23 cellular contexts compared by ENCODE assay signal in genomic region chr19:35753634-35754364, GRCh38. TPM values are rescaled to one million over a fixed set of nuclear protein-coding genes. Genes with fewer than 3 reads are reported as not detected.
A peak's percentile ranks its signal among the peaks of the same experiment; 100 is the strongest.
DNase-seq lines count a peak whose midpoint lies in the region; ATAC-seq and TF ChIP-seq lines count a peak whose summit lies in the region.
"Had no signal": no experiment of that assay in that cellular context is flagged by ENCODE, and none has a peak within 500 bp of the region (broad histone marks: within the 10 kb centered on the region; RNA-seq: fewer than 3 reads in every experiment).

No MANE protein-coding gene starts in this region.

- no peaks in the 10 kb centered on the region for H3K36me3 Mint-ChIP-seq in glutamatergic neuron (ENCODE audit: unreplicated experiment)

- H3K4me1 Mint-ChIP-seq in glutamatergic neuron (ENCODE audit: low read depth, unreplicated experiment), result peaks cover 15% of the 10 kb centered on the region

- ATAC-seq in Right ventricle myocardium inferior (no peak), left cardiac atrium (no peak), heart right ventricle (no peak), left lobe of liver (no peak), GM21723 (IDR thresholded peaks at IDR 0.05; ENCODE audit: unreplicated experiment) (no peak)
- ATAC-seq: stimulated activated effector memory CD8-positive, alpha-beta T cell treated with anti-CD3 and anti-CD28 coated beads, Interleukin-12 subunit alpha, Interleukin-12 subunit beta, amount 100 ng/mL, for 72 hours had no signal

- no peak overlapping the region for H3K27ac Mint-ChIP-seq in glutamatergic neuron (ENCODE audit: unreplicated experiment)
- H3K27ac Mint-ChIP-seq: activated B cell treated with CpG ODN at 0.5 μM for 24 hours; activated CD4-positive, alpha-beta memory T cell treated with anti-CD3 and anti-CD28 coated beads, Interleukin-2, amount 10 ng/mL, durations not matched to agents 7 days and 5 days; stimulated activated effector memory CD8-positive, alpha-beta T cell treated with anti-CD3 and anti-CD28 coated beads, Interleukin-12 subunit alpha, Interleukin-12 subunit beta, amount 100 ng/mL, for 72 hours had no signal

- DNase-seq in Right ventricle myocardium inferior (ENCODE audit: missing footprints), result peak; percentile 63
- no peak for DNase-seq in left cardiac atrium
- DNase-seq in heart right ventricle, result no peak
- no peak for DNase-seq in stimulated activated CD4-positive, alpha-beta T cell treated with anti-CD3 and anti-CD28 coated beads, Interleukin-1b, Interleukin-23, amount 100 ng/mL, for 48 hours
- no peak for DNase-seq in left lobe of liver (ENCODE audit: low spot score)
- DNase-seq in glutamatergic neuron, result no peak
- DNase-seq: activated B cell treated with CpG ODN at 0.5 μM for 24 hours; activated CD4-positive, alpha-beta memory T cell treated with anti-CD3 and anti-CD28 coated beads, Interleukin-2, amount 10 ng/mL, durations not matched to agents 7 days and 5 days; amniotic stem cell; GM23248; hippocampal formation; NCI-H1092; NCI-H1930; NCI-H2227 treated with DMSO at 0.1 percent for 48 hours; occipital lobe; T-helper 9 cell had no signal

- peaks cover 16% of the 10 kb centered on the region for H3K9me3 Mint-ChIP-seq in glutamatergic neuron (ENCODE audit: unreplicated experiment)
- H3K9me3 Mint-ChIP-seq: activated B cell treated with CpG ODN at 0.5 μM for 24 hours; activated CD4-positive, alpha-beta memory T cell treated with anti-CD3 and anti-CD28 coated beads, Interleukin-2, amount 10 ng/mL, durations not matched to agents 7 days and 5 days; stimulated activated effector memory CD8-positive, alpha-beta T cell treated with anti-CD3 and anti-CD28 coated beads, Interleukin-12 subunit alpha, Interleukin-12 subunit beta, amount 100 ng/mL, for 72 hours had no signal

- H3K27me3 Mint-ChIP-seq in glutamatergic neuron (ENCODE audit: unreplicated experiment), result peaks cover 21% of the 10 kb centered on the region
- H3K27me3 Mint-ChIP-seq: activated CD4-positive, alpha-beta memory T cell treated with anti-CD3 and anti-CD28 coated beads, Interleukin-2, amount 10 ng/mL, durations not matched to agents 7 days and 5 days had no signal

- TF ChIP-seq CTCF in heart right ventricle (IDR thresholded peaks at IDR 0.05) (no peak), glutamatergic neuron (IDR thresholded peaks at IDR 0.05; ENCODE audit: partially characterized antibody, unreplicated experiment) (no peak)

- H3K4me1 ChIP-seq in heart right ventricle, result peaks cover 8 to 69% (median 42%) of the 10 kb centered on the region in 9 donors
- H3K4me1 ChIP-seq in rectal smooth muscle tissue (ENCODE audit: control insufficient read depth, insufficient read depth, low read length), result peaks cover 19% of the 10 kb centered on the region

- peak overlapping the region; percentile 17 for H3K9ac ChIP-seq in rectal smooth muscle tissue (ENCODE audit: low read length)
- H3K9ac ChIP-seq: BLaER1 had no signal

- H3K9me3 ChIP-seq in heart right ventricle, result no peaks in the 10 kb centered on the region
- H3K9me3 ChIP-seq: BLaER1, thoracic aorta had no signal

- no peak overlapping the region for H3K4me3 ChIP-seq in heart right ventricle
- no peak overlapping the region for H3K4me3 ChIP-seq in rectal smooth muscle tissue (ENCODE audit: low read length)
- H3K4me3 ChIP-seq: BLaER1, cardiac muscle cell, GM23248, thoracic aorta had no signal

- no peak overlapping the region for H3K4me3 Mint-ChIP-seq in glutamatergic neuron (ENCODE audit: unreplicated experiment)
- H3K4me3 Mint-ChIP-seq: activated B cell treated with CpG ODN at 0.5 μM for 24 hours; activated CD4-positive, alpha-beta memory T cell treated with anti-CD3 and anti-CD28 coated beads, Interleukin-2, amount 10 ng/mL, durations not matched to agents 7 days and 5 days had no signal

- WGBS in heart right ventricle, 2 donors, result 87 to 93% methylated on average over 20 of the region's 20 CpGs

- H3K27ac ChIP-seq in heart right ventricle (peak overlapping the region in 6 of 10 donors; percentile 96 to 99 (median 99)), rectal smooth muscle tissue (ENCODE audit: low read depth, low read length) (peak overlapping the region; percentile 99)
- H3K27ac ChIP-seq: BLaER1, cardiac muscle cell, GM23248 had no signal

- intact Hi-C loops in Right ventricle myocardium inferior (cut with DNase I), result no loop called here
- intact Hi-C loops in left cardiac atrium (cut with DNase I), result no loop called here
- intact Hi-C loops in heart right ventricle (cut with DNase I), result loop anchor here in 1 of 10 donors (5.0 kb wide), 1 partner anchor 36 kb away; the partner anchor contains the start of gene KMT2B

- H3K36me3 ChIP-seq in heart right ventricle (peaks cover 0 to 32% (median 18%) of the 10 kb centered on the region in 9 donors), rectal smooth muscle tissue (ENCODE audit: control insufficient read depth, insufficient read depth, low read length) (peaks cover 18% of the 10 kb centered on the region)
- H3K36me3 ChIP-seq: cardiac muscle cell had no signal

- H3K27me3 ChIP-seq in heart right ventricle (peaks cover 0 to 15% (median 0%) of the 10 kb centered on the region in 7 donors), rectal smooth muscle tissue (ENCODE audit: control insufficient read depth, insufficient read depth, low read length) (no peaks in the 10 kb centered on the region)
- H3K27me3 ChIP-seq: BLaER1, cardiac muscle cell had no signal

RNA-seq across cellular contexts. Expression of gene HSPB6, which starts 3.0 kb away (rescaled TPM):
- total RNA-seq in Right ventricle myocardium inferior (662 TPM), left cardiac atrium (100 to 1,000 TPM; 210 to 251 TPM), heart right ventricle (1,000 to 10,000 TPM in 5 of 10 donors, 100 to 1,000 TPM in 5; 448 to 1,269 (median 1,031) TPM), left lobe of liver (7.0 TPM), glutamatergic neuron (ENCODE audit: unreplicated experiment) (0.49 TPM)
- polyA plus RNA-seq in heart right ventricle, result 100 to 1,000 TPM; 387 to 822 TPM
- total RNA-seq: A673, activated B cell treated with CpG ODN at 0.5 μM for 24 hours had no signal

RNA-seq across cellular contexts. Expression of gene PROSER3, which starts 4.2 kb away (rescaled TPM):
- 5.1 TPM for total RNA-seq in Right ventricle myocardium inferior
- 1 to 10 TPM; 6.8 to 8.4 TPM for total RNA-seq in left cardiac atrium
- total RNA-seq in heart right ventricle, result 10 to 100 TPM in 5 of 10 donors, 1 to 10 TPM in 5; 7.0 to 14.7 (median 9.7) TPM
- 1 to 10 TPM; 5.5 to 9.7 TPM for polyA plus RNA-seq in heart right ventricle
- total RNA-seq in left lobe of liver, result 4.5 TPM
- total RNA-seq in glutamatergic neuron (ENCODE audit: unreplicated experiment), result 41.7 TPM

RNA-seq across cellular contexts. Expression of gene LIN37, which starts 5.4 kb away (rescaled TPM):
- total RNA-seq in Right ventricle myocardium inferior, result 8.2 TPM
- total RNA-seq in left cardiac atrium, result 1 to 10 TPM; 7.5 to 8.1 TPM
- total RNA-seq in heart right ventricle, result 1 to 10 TPM; 4.0 to 9.3 (median 4.8) TPM
- 10 to 100 TPM; 25.2 to 29.4 TPM for polyA plus RNA-seq in heart right ventricle
- total RNA-seq in left lobe of liver, result 4.7 TPM
- total RNA-seq in glutamatergic neuron (ENCODE audit: unreplicated experiment), result 29.8 TPM

RNA-seq across cellular contexts. Expression of gene PSENEN, which starts 8.3 kb away (rescaled TPM):
- total RNA-seq in Right ventricle myocardium inferior (44.7 TPM), left cardiac atrium (10 to 100 TPM; 41.7 to 46.6 TPM), heart right ventricle (10 to 100 TPM; 34.8 to 70.7 (median 44.9) TPM), left lobe of liver (31.7 TPM), glutamatergic neuron (ENCODE audit: unreplicated experiment) (109 TPM)
- polyA plus RNA-seq in heart right ventricle, result 100 to 1,000 TPM in 1 of 2 donors, 10 to 100 TPM in 1; 69.3 to 149 TPM

RNA-seq across cellular contexts. Expression of gene U2AF1L4, which starts 8.6 kb away (rescaled TPM):
- 19.5 TPM for total RNA-seq in Right ventricle myocardium inferior
- total RNA-seq in left cardiac atrium, result 10 to 100 TPM; 17.7 to 21.6 TPM
- 10 to 100 TPM; 17.4 to 35.1 (median 20.3) TPM for total RNA-seq in heart right ventricle
- 10 to 100 TPM; 11.5 to 57.7 TPM for polyA plus RNA-seq in heart right ventricle
- 15.1 TPM for total RNA-seq in left lobe of liver
- total RNA-seq in glutamatergic neuron (ENCODE audit: unreplicated experiment), result 24.3 TPM

Comparison
In these comparisons a context has a peak if more than half of its experiments do, and no peak if none do; other contexts are left out.
1. RNA of gene HSPB6, which starts 3.0 kb away (total RNA-seq): 448 to 1,269 TPM in heart right ventricle, 662 TPM in Right ventricle myocardium inferior (single experiment) and 210 to 251 TPM in left cardiac atrium; 7.0 TPM in left lobe of liver (single experiment) and 0.49 TPM in glutamatergic neuron (single experiment); every median in the first group is over 10 times any median in the second.